Comparison of ENCODE assay signal across 1 cellular context in the genomic region with DNA sequence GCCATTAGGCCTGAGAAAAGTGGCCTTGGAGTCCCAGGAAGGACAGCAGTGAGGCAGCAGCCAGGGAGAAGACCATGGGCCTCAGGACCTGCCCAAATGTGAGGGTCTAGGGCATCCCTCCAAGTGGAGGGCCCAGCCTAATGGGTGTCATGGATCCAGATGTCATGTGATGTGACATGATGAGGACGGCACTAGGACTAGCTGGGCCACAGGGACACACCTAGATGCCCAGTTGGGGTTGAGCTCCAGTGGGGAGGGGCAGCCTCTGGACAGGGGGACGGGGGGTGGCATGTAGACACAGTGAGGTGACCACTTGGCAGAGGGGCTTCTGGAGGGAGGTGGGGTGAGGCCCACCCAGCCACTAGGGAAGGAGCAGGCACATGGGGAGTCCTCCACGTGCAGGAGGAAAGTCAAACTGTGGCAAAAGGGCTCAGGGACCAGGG.
TF ChIP-seq lines count a peak whose summit lies in the region.

No MANE protein-coding gene starts in this region.

TF ChIP-seq in GM23338, 12 proteins besides CTCF, POLR2A, EP300 and RAD21 (continued from another document):
- no peak for TF ChIP-seq ZNF462 (CRISPR knock-in tag; IDR thresholded peaks at IDR 0.05)
- TF ChIP-seq CREB1 (CRISPR knock-in tag; IDR thresholded peaks at IDR 0.05; ENCODE audit: low read depth) = no peak
- TF ChIP-seq, protein P1, sequence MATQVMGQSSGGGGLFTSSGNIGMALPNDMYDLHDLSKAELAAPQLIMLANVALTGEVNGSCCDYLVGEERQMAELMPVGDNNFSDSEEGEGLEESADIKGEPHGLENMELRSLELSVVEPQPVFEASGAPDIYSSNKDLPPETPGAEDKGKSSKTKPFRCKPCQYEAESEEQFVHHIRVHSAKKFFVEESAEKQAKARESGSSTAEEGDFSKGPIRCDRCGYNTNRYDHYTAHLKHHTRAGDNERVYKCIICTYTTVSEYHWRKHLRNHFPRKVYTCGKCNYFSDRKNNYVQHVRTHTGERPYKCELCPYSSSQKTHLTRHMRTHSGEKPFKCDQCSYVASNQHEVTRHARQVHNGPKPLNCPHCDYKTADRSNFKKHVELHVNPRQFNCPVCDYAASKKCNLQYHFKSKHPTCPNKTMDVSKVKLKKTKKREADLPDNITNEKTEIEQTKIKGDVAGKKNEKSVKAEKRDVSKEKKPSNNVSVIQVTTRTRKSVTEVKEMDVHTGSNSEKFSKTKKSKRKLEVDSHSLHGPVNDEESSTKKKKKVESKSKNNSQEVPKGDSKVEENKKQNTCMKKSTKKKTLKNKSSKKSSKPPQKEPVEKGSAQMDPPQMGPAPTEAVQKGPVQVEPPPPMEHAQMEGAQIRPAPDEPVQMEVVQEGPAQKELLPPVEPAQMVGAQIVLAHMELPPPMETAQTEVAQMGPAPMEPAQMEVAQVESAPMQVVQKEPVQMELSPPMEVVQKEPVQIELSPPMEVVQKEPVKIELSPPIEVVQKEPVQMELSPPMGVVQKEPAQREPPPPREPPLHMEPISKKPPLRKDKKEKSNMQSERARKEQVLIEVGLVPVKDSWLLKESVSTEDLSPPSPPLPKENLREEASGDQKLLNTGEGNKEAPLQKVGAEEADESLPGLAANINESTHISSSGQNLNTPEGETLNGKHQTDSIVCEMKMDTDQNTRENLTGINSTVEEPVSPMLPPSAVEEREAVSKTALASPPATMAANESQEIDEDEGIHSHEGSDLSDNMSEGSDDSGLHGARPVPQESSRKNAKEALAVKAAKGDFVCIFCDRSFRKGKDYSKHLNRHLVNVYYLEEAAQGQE (IDR thresholded peaks at IDR 0.05; ENCODE audit: unreplicated experiment) = no peak
- TF ChIP-seq STAT1 (IDR thresholded peaks at IDR 0.05; ENCODE audit: unreplicated experiment) = no peak
- TF ChIP-seq EZH2phosphoT487 (IDR thresholded peaks at IDR 0.05; ENCODE audit: unreplicated experiment) = no peak
- TF ChIP-seq ETS1 (IDR thresholded peaks at IDR 0.05) = no peak
- TF ChIP-seq POLR2AphosphoS5 (IDR thresholded peaks at IDR 0.05; ENCODE audit: low read depth) = no peak
